ENCODE assay signal across 16 cellular contexts in the genomic region with DNA sequence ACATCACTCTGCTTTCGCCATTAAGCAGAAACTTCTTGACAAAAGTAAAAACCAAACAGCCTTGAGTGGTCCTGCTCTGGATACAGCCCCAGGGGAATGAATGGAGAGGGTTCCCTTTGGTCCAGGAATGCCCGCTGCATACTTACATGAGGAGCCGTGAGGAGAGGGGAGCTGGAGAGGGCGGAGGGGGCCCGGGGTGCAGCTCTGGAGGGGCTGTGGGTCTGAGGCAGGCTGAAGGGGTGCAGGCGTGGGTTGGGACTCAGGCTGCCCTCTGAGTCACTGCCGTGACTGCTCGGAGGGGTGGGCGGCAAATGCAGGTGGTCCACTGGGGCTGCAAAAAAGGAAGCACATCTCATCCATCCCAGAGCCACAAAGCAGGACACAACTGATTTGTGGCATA.
A peak's percentile ranks its signal among the peaks of the same experiment; 100 is the strongest.
DNase-seq lines count a peak whose midpoint lies in the region; ATAC-seq and TF ChIP-seq lines count a peak whose summit lies in the region.
"Had no signal": no experiment of that assay in that cellular context is flagged by ENCODE, and none has a peak within 500 bp of the region (broad histone marks: within the 10 kb centered on the region; RNA-seq: fewer than 3 reads in every experiment).

No MANE protein-coding gene starts in this region.

- H3K79me2 ChIP-seq in H9 (ENCODE audit: insufficient read depth, low read length), result no peaks in the 10 kb centered on the region

- no peak overlapping the region for H3K56ac ChIP-seq in H9 (ENCODE audit: insufficient read length, low read depth, low read length)

- no peak overlapping the region for H4K8ac ChIP-seq in H9 (replicated peaks; ENCODE audit: insufficient read length, low read depth, low read length)

- WGBS in heart right ventricle, 2 donors, result 97% methylated on average over 9 of the region's 9 CpGs
- WGBS in H9 (ENCODE audit: extremely low coverage, insufficient read length, low lambda C conversion rate), result no CpG with 5 or more reads among the region's 9 CpGs

- no peak overlapping the region for H2AFZ ChIP-seq in H9 (ENCODE audit: low read length)

- H3K9ac ChIP-seq in H9 (ENCODE audit: extremely low read depth, insufficient read length, low read length), result no peak overlapping the region

- no peak overlapping the region for H4K5ac ChIP-seq in H9 (ENCODE audit: insufficient read length, low read depth, low read length)

- H3K14ac ChIP-seq in H9 (ENCODE audit: insufficient read depth, low read length), result no peak overlapping the region

- H3K36me3 ChIP-seq in right atrium auricular region (peaks cover 78% of the 10 kb centered on the region), heart right ventricle (peaks cover 0 to 100% (median 44%) of the 10 kb centered on the region in 9 donors), tibial artery (peaks cover 55 to 83% (median 73%) of the 10 kb centered on the region in 3 donors)

- H3K4me1 ChIP-seq in right atrium auricular region (peaks cover 0 to 20% of the 10 kb centered on the region in 2 donors), heart right ventricle (peaks cover 0 to 13% (median 5%) of the 10 kb centered on the region in 9 donors), tibial artery (peaks cover 0 to 33% (median 19%) of the 10 kb centered on the region in 4 donors), H9 (ENCODE audit: insufficient read depth, low read length) (no peaks in the 10 kb centered on the region)

- H2BK5ac ChIP-seq in H9 (ENCODE audit: insufficient read length, low read length), result no peak overlapping the region

- H3K4me3 Mint-ChIP-seq in memory B cell, result no peak overlapping the region
- H3K4me3 Mint-ChIP-seq in H9, result no peak overlapping the region

- H4K20me1 ChIP-seq in H9 (ENCODE audit: control insufficient read depth, insufficient read depth, insufficient read length), result no peaks in the 10 kb centered on the region

- H2AK5ac ChIP-seq in H9 (ENCODE audit: insufficient read length, low read length), result no peak overlapping the region

- H3K4me3 ChIP-seq in right atrium auricular region, result no peak overlapping the region
- H3K4me3 ChIP-seq in heart right ventricle, result no peak overlapping the region
- no peak overlapping the region for H3K4me3 ChIP-seq in tibial artery

- H3K27ac Mint-ChIP-seq in memory B cell (peak overlapping the region; percentile 26), H9 (no peak overlapping the region)

- H3K23ac ChIP-seq in H9 (ENCODE audit: insufficient read length, low read depth, low read length), result no peak overlapping the region

- no peak overlapping the region for H2BK15ac ChIP-seq in H9 (ENCODE audit: low read depth, low read length)

- H4K91ac ChIP-seq in H9 (ENCODE audit: insufficient read length, low read depth, low read length), result no peak overlapping the region

- H3K4me1 Mint-ChIP-seq in memory B cell, result peaks cover 5% of the 10 kb centered on the region
- H3K4me1 Mint-ChIP-seq in H9, result peaks cover 8 to 9% of the 10 kb centered on the region in 2 experiments

- no peak overlapping the region for H2BK20ac ChIP-seq in H9 (ENCODE audit: low read depth, low read length, poor library complexity, severe bottlenecking)

- H3K79me1 ChIP-seq in H9 (ENCODE audit: insufficient read depth, low read depth, low read length, poor library complexity, severe bottlenecking), result no peaks in the 10 kb centered on the region

- ATAC-seq in heart right ventricle (no peak), memory B cell (ENCODE audit: low read depth) (no peak), GM21717 (IDR thresholded peaks at IDR 0.05; ENCODE audit: unreplicated experiment) (no peak)
- ATAC-seq: Panc1 had no signal

- H3K36me3 Mint-ChIP-seq in memory B cell (peaks cover 25% of the 10 kb centered on the region), H9 (ENCODE audit: insufficient read depth in 1 of 3, low read depth in 3 of 3) (peaks cover 64 to 84% (median 76%) of the 10 kb centered on the region in 3 experiments)

- no peak overlapping the region for H3T11ph ChIP-seq in H9 (ENCODE audit: low read length)

- H3K4ac ChIP-seq in H9 (ENCODE audit: low read depth, low read length), result no peak overlapping the region

- DNase-seq in right atrium auricular region (ENCODE audit: low spot score) (no peak), heart right ventricle (no peak), memory B cell (ENCODE audit: low spot score in 2 of 2) (no peak), tibial artery (no peak), H9 (no peak), islet precursor cell (no peak)
- DNase-seq: Karpas-422, MM.1S, NCI-H1105, NCI-H1694 treated with DMSO at 0.1 percent for 48 hours, NCI-H446, NCI-H774 had no signal

- no peak overlapping the region for H2BK120ac ChIP-seq in H9 (ENCODE audit: low read depth, low read length, poor library complexity, severe bottlenecking)

- TF ChIP-seq CTCF in right atrium auricular region (IDR thresholded peaks at IDR 0.05), result no peak
- TF ChIP-seq CTCF in heart right ventricle (IDR thresholded peaks at IDR 0.05), result no peak
- TF ChIP-seq CTCF in tibial artery (IDR thresholded peaks at IDR 0.05), result no peak
- TF ChIP-seq CTCF in H9 (conservative IDR thresholded peaks at IDR 0.05), result no peak

- H3K27ac ChIP-seq in right atrium auricular region, result peak overlapping the region; percentile 53 to 65
- H3K27ac ChIP-seq in heart right ventricle, result peak overlapping the region in 1 of 10 donors; percentile 51
- H3K27ac ChIP-seq in cingulate gyrus (ENCODE audit: low read depth, low read length), result peak overlapping the region; percentile 88
- H3K27ac ChIP-seq in tibial artery, result peak overlapping the region; percentile 64 to 78
- H3K27ac ChIP-seq in H9 (ENCODE audit: insufficient read length, low read depth, low read length), result no peak overlapping the region
- H3K27ac ChIP-seq: C4-2B had no signal

- no peaks in the 10 kb centered on the region for H3K23me2 ChIP-seq in H9 (ENCODE audit: insufficient read length, low read depth, low read length, poor library complexity, severe bottlenecking)

- H3K9me3 ChIP-seq in right atrium auricular region, result no peaks in the 10 kb centered on the region
- no peaks in the 10 kb centered on the region for H3K9me3 ChIP-seq in heart right ventricle
- no peaks in the 10 kb centered on the region for H3K9me3 ChIP-seq in tibial artery
- H3K9me3 ChIP-seq in H9 (ENCODE audit: control insufficient read depth, low read depth, low read length), result peaks cover 9% of the 10 kb centered on the region

- H3K27me3 ChIP-seq in right atrium auricular region (no peaks in the 10 kb centered on the region), heart right ventricle (no peaks in the 10 kb centered on the region), tibial artery (no peaks in the 10 kb centered on the region), H9 (ENCODE audit: insufficient read depth, low read length) (no peaks in the 10 kb centered on the region)

- H2BK12ac ChIP-seq in H9 (ENCODE audit: insufficient read length, low read depth, low read length), result no peak overlapping the region

- H3K27me3 Mint-ChIP-seq in memory B cell (no peaks in the 10 kb centered on the region), H9 (ENCODE audit: low read depth) (no peaks in the 10 kb centered on the region)

- H3K4me2 ChIP-seq in H9 (ENCODE audit: insufficient read depth, insufficient read length, low read length), result no peak overlapping the region

- no peaks in the 10 kb centered on the region for H3K9me3 Mint-ChIP-seq in memory B cell
- H3K9me3 Mint-ChIP-seq in H9, result peaks cover 8 to 11% of the 10 kb centered on the region in 2 experiments; a peak in 4 of 5 replicates

- no peak overlapping the region for H3K18ac ChIP-seq in H9 (ENCODE audit: insufficient read length, low read depth, low read length)

- intact Hi-C loops in heart right ventricle (cut with DNase I) (loop anchor here in 1 of 10 donors (10.0 kb wide), 1 partner anchor 827 kb away; no protein-coding TSS in a partner anchor), tibial artery (cut with DNase I; ENCODE audit: low total_unique reads) (no loop called here)
